Comparison of ENCODE assay signal across 13 cellular contexts in the genomic region with DNA sequence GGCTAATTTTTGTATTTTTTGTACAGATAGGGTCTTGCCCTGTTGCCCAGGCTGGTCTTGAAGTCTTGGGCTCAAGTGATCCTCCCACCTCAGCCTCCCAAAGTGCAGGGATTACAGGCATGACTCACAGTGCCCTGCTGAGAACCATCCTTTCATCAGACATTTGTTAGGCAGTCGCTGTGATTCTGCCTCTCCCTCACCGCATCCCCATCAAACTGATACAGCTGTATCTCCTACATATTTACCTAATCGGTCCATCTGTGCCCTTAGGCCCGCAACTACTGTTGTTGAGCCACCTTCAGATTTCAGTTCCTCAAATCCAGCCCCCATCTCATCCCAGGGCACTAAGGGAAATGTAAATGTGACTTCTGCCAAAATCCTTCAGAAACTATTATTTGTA. TPM values are rescaled to one million over a fixed set of nuclear protein-coding genes. Genes with fewer than 3 reads are reported as not detected.
A peak's percentile ranks its signal among the peaks of the same experiment; 100 is the strongest.
DNase-seq lines count a peak whose midpoint lies in the region; ATAC-seq and TF ChIP-seq lines count a peak whose summit lies in the region.
"Had no signal": no experiment of that assay in that cellular context is flagged by ENCODE, and none has a peak within 500 bp of the region (broad histone marks: within the 10 kb centered on the region; RNA-seq: fewer than 3 reads in every experiment).

No MANE protein-coding gene starts in this region.

- H3K27me3 Mint-ChIP-seq in activated CD4-positive, alpha-beta T cell treated with anti-CD3 and anti-CD28 coated beads for 36 hours: peaks cover 12% of the 10 kb centered on the region
- H3K27me3 Mint-ChIP-seq in activated T-helper 17 cell treated with anti-CD3 and anti-CD28 coated beads, Interleukin-2, amount 50 U/mL, for 72 hours: peaks cover 10% of the 10 kb centered on the region
- peaks cover 8% of the 10 kb centered on the region for H3K27me3 Mint-ChIP-seq in neural progenitor cell (ENCODE audit: insufficient read depth, low read depth)

- peak overlapping the region; percentile 4 for H3K4me3 Mint-ChIP-seq in activated CD4-positive, alpha-beta T cell treated with anti-CD3 and anti-CD28 coated beads for 36 hours
- H3K4me3 Mint-ChIP-seq in activated T-helper 17 cell treated with anti-CD3 and anti-CD28 coated beads, Interleukin-2, amount 50 U/mL, for 72 hours: peak overlapping the region; percentile 93
- H3K4me3 Mint-ChIP-seq in neural progenitor cell: peak overlapping the region; percentile 83

- DNase-seq in activated CD4-positive, alpha-beta T cell treated with anti-CD3 and anti-CD28 coated beads for 36 hours: no peak
- no peak for DNase-seq in activated CD4-positive, alpha-beta T cell treated with anti-CD3 and anti-CD28 coated beads for 1 hour
- DNase-seq in HT1080 (ENCODE audit: low read depth) (peak; percentile 48), neural progenitor cell (ENCODE audit: low spot score) (no peak), DMS79 (lab: John Stamatoyannopoulos, UW) (no peak), inferior parietal cortex (ENCODE audit: extremely low spot score) (no peak)
- DNase-seq: DMS79 treated with DMSO at 0.1 percent for 48 hours, foreskin melanocyte, NCI-H2029 treated with DMSO at 0.1 percent for 48 hours had no signal

- no peak overlapping the region for H2AFZ ChIP-seq in neural progenitor cell (replicated peaks)

- H3K9ac ChIP-seq in neural progenitor cell: no peak overlapping the region

- no peaks in the 10 kb centered on the region for H3K9me3 Mint-ChIP-seq in activated CD4-positive, alpha-beta T cell treated with anti-CD3 and anti-CD28 coated beads for 36 hours (ENCODE audit: low read depth)
- H3K9me3 Mint-ChIP-seq in activated T-helper 17 cell treated with anti-CD3 and anti-CD28 coated beads, Interleukin-2, amount 50 U/mL, for 72 hours: no peaks in the 10 kb centered on the region
- H3K9me3 Mint-ChIP-seq in neural progenitor cell: no peaks in the 10 kb centered on the region

- peaks cover 12% of the 10 kb centered on the region for H4K20me1 ChIP-seq in neural progenitor cell (ENCODE audit: low read depth)

- TF ChIP-seq CTCF in neural progenitor cell (IDR thresholded peaks at IDR 0.05): no peak

- ATAC-seq in activated CD4-positive, alpha-beta T cell treated with anti-CD3 and anti-CD28 coated beads for 36 hours: no peak
- no peak for ATAC-seq in activated T-helper 17 cell treated with anti-CD3 and anti-CD28 coated beads, Interleukin-2, amount 50 U/mL, for 72 hours (replicated peaks)
- no peak for ATAC-seq in GM19351 (IDR thresholded peaks at IDR 0.05; ENCODE audit: unreplicated experiment)

- H3K27ac ChIP-seq in neural progenitor cell: no peak overlapping the region
- H3K27ac ChIP-seq: upper lobe of right lung had no signal

- peaks cover 7% of the 10 kb centered on the region for H3K4me1 Mint-ChIP-seq in activated CD4-positive, alpha-beta T cell treated with anti-CD3 and anti-CD28 coated beads for 36 hours
- no peaks in the 10 kb centered on the region for H3K4me1 Mint-ChIP-seq in activated T-helper 17 cell treated with anti-CD3 and anti-CD28 coated beads, Interleukin-2, amount 50 U/mL, for 72 hours
- H3K4me1 Mint-ChIP-seq in neural progenitor cell: peaks cover 28% of the 10 kb centered on the region

- no peaks in the 10 kb centered on the region for H3K79me2 ChIP-seq in neural progenitor cell (ENCODE audit: low read depth)

- H3K36me3 Mint-ChIP-seq in activated CD4-positive, alpha-beta T cell treated with anti-CD3 and anti-CD28 coated beads for 36 hours (ENCODE audit: low read depth): no peaks in the 10 kb centered on the region
- no peaks in the 10 kb centered on the region for H3K36me3 Mint-ChIP-seq in activated T-helper 17 cell treated with anti-CD3 and anti-CD28 coated beads, Interleukin-2, amount 50 U/mL, for 72 hours (ENCODE audit: low read depth)
- no peaks in the 10 kb centered on the region for H3K36me3 Mint-ChIP-seq in neural progenitor cell

- no peak overlapping the region for H3K4me3 ChIP-seq in neural progenitor cell
- H3K4me3 ChIP-seq: A549 had no signal

- no peaks in the 10 kb centered on the region for H3K36me3 ChIP-seq in neural progenitor cell

- intact Hi-C loops in activated CD4-positive, alpha-beta T cell treated with anti-CD3 and anti-CD28 coated beads for 36 hours (cut with DNase I, micrococcal nuclease): loop anchor here (1.0 kb wide), 4 partner anchors 56 to 371 kb away; no protein-coding TSS in a partner anchor

- no peak overlapping the region for H3K27ac Mint-ChIP-seq in activated CD4-positive, alpha-beta T cell treated with anti-CD3 and anti-CD28 coated beads for 36 hours
- peak overlapping the region; percentile 34 for H3K27ac Mint-ChIP-seq in activated T-helper 17 cell treated with anti-CD3 and anti-CD28 coated beads, Interleukin-2, amount 50 U/mL, for 72 hours
- no peak overlapping the region for H3K27ac Mint-ChIP-seq in neural progenitor cell

- H3F3A ChIP-seq in neural progenitor cell (ENCODE audit: low read depth): peaks cover 27% of the 10 kb centered on the region

- no peaks in the 10 kb centered on the region for H3K9me3 ChIP-seq in neural progenitor cell (ENCODE audit: low read depth)
- H3K9me3 ChIP-seq: A549, upper lobe of right lung had no signal

- H3K27me3 ChIP-seq in neural progenitor cell: peaks cover 35% of the 10 kb centered on the region
- H3K27me3 ChIP-seq: upper lobe of right lung had no signal

- POLR2A ChIA-PET in activated CD4-positive, alpha-beta T cell treated with anti-CD3 and anti-CD28 coated beads for 36 hours (lab: Charles Lee): interaction anchor here (0.7 to 1.0 kb wide), 2 partner anchors 56 to 114 kb away, joined by 3 read pairs; a partner anchor contains a TSS

- CTCF ChIA-PET in activated CD4-positive, alpha-beta T cell treated with anti-CD3 and anti-CD28 coated beads for 36 hours (lab: Charles Lee): interaction anchor here (0.6 to 2.3 kb wide), 19 partner anchors 8 to 290 kb away, joined by 3 to 36 read pairs (median 5); a partner anchor contains a TSS

- no peak overlapping the region for H3K4me2 ChIP-seq in neural progenitor cell

- H3K4me1 ChIP-seq in neural progenitor cell: peaks cover 20% of the 10 kb centered on the region

RNA-seq across cellular contexts. Expression of a gene that starts 2.0 kb away (rescaled TPM):
- 1 to 10 TPM in 1 of 2 experiments, under 1 TPM in 1; 0.76 to 1.1 TPM for total RNA-seq in activated CD4-positive, alpha-beta T cell treated with anti-CD3 and anti-CD28 coated beads for 36 hours
- 3.5 and 3.9 TPM in 2 replicates for total RNA-seq in HT1080 (2014; rRNA removed; shearing (Covaris generic))
- 3.1 and 3.3 TPM in 2 replicates for polyA plus RNA-seq in HT1080 (2015; cell fraction: cytosol; rRNA removed)
- polyA plus RNA-seq in HT1080 (2015; cell fraction: nucleus; rRNA removed): 4.8 and 6.9 TPM in 2 replicates
- 1 to 10 TPM in 1 of 2 donors, under 1 TPM in 1; 0.52 to 1.6 TPM for total RNA-seq in activated T-helper 17 cell treated with anti-CD3 and anti-CD28 coated beads, Interleukin-2, amount 50 U/mL, for 72 hours
- 6.8 and 18.4 TPM in 2 replicates for total RNA-seq in neural progenitor cell (ENCODE audit: low replicate concordance)

RNA-seq across cellular contexts. Expression of a gene that starts 14.9 kb away (rescaled TPM):
- total RNA-seq in activated CD4-positive, alpha-beta T cell treated with anti-CD3 and anti-CD28 coated beads for 36 hours: 1 to 10 TPM in 1 of 2 experiments, under 1 TPM in 1; 0.98 to 1.2 TPM
- total RNA-seq in HT1080 (2014; rRNA removed; shearing (Covaris generic)): 1.5 and 2.5 TPM in 2 replicates
- polyA plus RNA-seq in HT1080 (2015; cell fraction: cytosol; rRNA removed): 1.2 and 1.6 TPM in 2 replicates
- polyA plus RNA-seq in HT1080 (2015; cell fraction: nucleus; rRNA removed): 2.1 and 2.8 TPM in 2 replicates
- total RNA-seq in activated T-helper 17 cell treated with anti-CD3 and anti-CD28 coated beads, Interleukin-2, amount 50 U/mL, for 72 hours: 1 to 10 TPM; 2.5 to 5.7 TPM
- total RNA-seq in neural progenitor cell (ENCODE audit: low replicate concordance): 1.1 TPM in 1 of 2 replicates, not detected in the other

RNA-seq across cellular contexts. Expression of a gene that starts 19.0 kb away (rescaled TPM):
- 1 to 10 TPM; 2.1 to 2.6 TPM for total RNA-seq in activated CD4-positive, alpha-beta T cell treated with anti-CD3 and anti-CD28 coated beads for 36 hours
- 8.0 and 8.9 TPM in 2 replicates for total RNA-seq in HT1080 (2014; rRNA removed; shearing (Covaris generic))
- 4.8 and 4.9 TPM in 2 replicates for polyA plus RNA-seq in HT1080 (2015; cell fraction: cytosol; rRNA removed)
- polyA plus RNA-seq in HT1080 (2015; cell fraction: nucleus; rRNA removed): 3.7 and 8.2 TPM in 2 replicates
- 1 to 10 TPM; 2.4 to 6.1 TPM for total RNA-seq in activated T-helper 17 cell treated with anti-CD3 and anti-CD28 coated beads, Interleukin-2, amount 50 U/mL, for 72 hours
- 0.13 and 2.8 TPM in 2 replicates for total RNA-seq in neural progenitor cell (ENCODE audit: low replicate concordance)

RNA-seq across cellular contexts. Expression of a gene that starts 54.0 kb away (rescaled TPM):
- 100 to 1,000 TPM; 391 to 425 TPM for total RNA-seq in activated CD4-positive, alpha-beta T cell treated with anti-CD3 and anti-CD28 coated beads for 36 hours
- 107 and 117 TPM in 2 replicates for total RNA-seq in HT1080 (2014; rRNA removed; shearing (Covaris generic))
- 95.3 and 107 TPM in 2 replicates for polyA plus RNA-seq in HT1080 (2015; cell fraction: cytosol; rRNA removed)
- 341 and 342 TPM in 2 replicates for polyA plus RNA-seq in HT1080 (2015; cell fraction: nucleus; rRNA removed)
- 100 to 1,000 TPM; 353 to 426 TPM for total RNA-seq in activated T-helper 17 cell treated with anti-CD3 and anti-CD28 coated beads, Interleukin-2, amount 50 U/mL, for 72 hours
- total RNA-seq in neural progenitor cell (ENCODE audit: low replicate concordance): 119 and 173 TPM in 2 replicates

Comparison
In these comparisons a context has a peak if more than half of its experiments do, and no peak if none do; other contexts are left out.
1. H3K4me3 Mint-ChIP-seq: peak in every context shown above with its lines; median percentile 93 in activated T-helper 17 cell treated with anti-CD3 and anti-CD28 coated beads, Interleukin-2, amount 50 U/mL, for 72 hours; 83 in neural progenitor cell; 4 in activated CD4-positive, alpha-beta T cell treated with anti-CD3 and anti-CD28 coated beads for 36 hours.